In genomic region chr17:68205251-68205807, GRCh38 we compare ENCODE assay signal across 1 cellular context.
A peak's percentile ranks its signal among the peaks of the same experiment; 100 is the strongest.
TF ChIP-seq lines count a peak whose summit lies in the region.

No MANE protein-coding gene starts in this region.

TF ChIP-seq in HCT116, 20 proteins besides CTCF, POLR2A, EP300 and RAD21:
- TF ChIP-seq EGR1 (IDR thresholded peaks at IDR 0.05; ENCODE audit: low read depth) (peak; percentile 82), CEBPB (IDR thresholded peaks at IDR 0.05; ENCODE audit: low read depth) (no peak), TCF7L2 (IDR thresholded peaks at IDR 0.05; ENCODE audit: borderline replicate concordance, extremely low read depth, insufficient read depth, insufficient read length) (peak; percentile 83), POLR2AphosphoS5 (IDR thresholded peaks at IDR 0.05; ENCODE audit: low read depth, low read length) (peak; percentile 92), EZH2phosphoT487 (IDR thresholded peaks at IDR 0.05; ENCODE audit: borderline replicate concordance) (no peak), CBX3 (IDR thresholded peaks at IDR 0.05; ENCODE audit: low read depth) (peak; percentile 92), SIN3A (IDR thresholded peaks at IDR 0.05; ENCODE audit: low read depth) (peak; percentile 79), ZFX (IDR thresholded peaks at IDR 0.05) (peak; percentile 80; the same call in 1 of the 2 replicates), YY1 (IDR thresholded peaks at IDR 0.05; ENCODE audit: extremely low read depth, insufficient replicate concordance, low read depth, low read length) (peak; percentile 87), MAX (IDR thresholded peaks at IDR 0.05) (peak; percentile 85)
TF ChIP-seq in HCT116: peak in this region for 8.
